ENCODE assay signal across 9 cellular contexts in the genomic region with DNA sequence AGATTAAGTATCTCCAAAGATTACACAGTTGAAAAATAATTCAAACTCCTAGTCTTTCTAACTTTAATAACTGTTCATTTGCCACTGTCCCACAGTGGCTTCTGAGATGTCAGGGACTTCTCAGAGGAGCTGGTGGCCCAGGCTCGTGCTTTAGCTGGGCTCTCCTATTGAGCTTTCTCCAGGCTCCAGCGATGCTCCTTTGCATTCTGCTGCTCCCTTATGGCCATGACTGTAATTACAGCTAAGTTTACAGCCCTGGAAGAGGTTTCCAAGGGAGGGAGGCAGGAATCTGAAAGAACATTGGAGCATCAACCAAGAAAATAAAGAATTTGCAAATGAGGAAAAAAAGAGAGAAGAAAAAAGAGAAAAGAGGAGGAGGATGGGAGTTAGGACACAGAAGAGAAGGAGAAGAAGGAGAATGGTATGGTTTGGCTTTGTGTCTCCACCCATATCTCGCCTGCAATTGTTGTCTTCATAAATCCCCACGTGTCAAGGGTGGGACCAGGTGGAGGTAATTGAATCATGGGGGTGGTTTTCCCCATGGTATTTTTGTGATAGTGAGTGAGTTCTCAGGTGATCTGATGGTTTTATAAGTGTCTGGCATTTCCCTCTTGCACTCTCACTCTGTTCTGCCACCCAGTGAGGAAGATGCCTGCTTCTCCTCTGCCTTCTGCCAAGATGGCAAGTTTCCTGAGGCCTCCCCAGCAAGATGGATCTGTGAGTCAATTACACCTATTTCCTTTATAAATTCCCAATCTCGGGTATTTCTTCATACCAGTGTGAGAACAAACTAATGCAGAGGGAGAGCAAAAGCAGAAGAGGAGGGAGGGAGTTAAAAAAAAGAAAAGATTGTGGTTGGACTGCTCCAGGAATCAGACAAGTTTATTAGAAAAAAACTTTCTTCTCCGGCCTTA.
DNase-seq lines count a peak whose midpoint lies in the region; ATAC-seq and TF ChIP-seq lines count a peak whose summit lies in the region.
"Had no signal": no experiment of that assay in that cellular context is flagged by ENCODE, and none has a peak within 500 bp of the region (broad histone marks: within the 10 kb centered on the region; RNA-seq: fewer than 3 reads in every experiment).

No MANE protein-coding gene starts in this region.

- in situ Hi-C loops in astrocyte of the spinal cord (cut with HindIII; ENCODE audit: low sequenced_read_pairs) = no loop called here

- H3K9me3 ChIP-seq in left lung = peaks cover 0 to 3% of the 10 kb centered on the region in 2 donors

- H3K4me3 ChIP-seq in astrocyte of the spinal cord (ENCODE audit: low read depth, low read length) (no peak overlapping the region), left lung (no peak overlapping the region)
- H3K4me3 ChIP-seq: SK-N-MC had no signal

- H3K36me3 ChIP-seq in left lung = no peaks in the 10 kb centered on the region

- H3K27ac ChIP-seq in C4-2B (no peak overlapping the region), left lung (no peak overlapping the region)
- H3K27ac ChIP-seq: SK-N-MC had no signal

- no peaks in the 10 kb centered on the region for H3K4me1 ChIP-seq in left lung

- no peaks in the 10 kb centered on the region for H3K27me3 ChIP-seq in left lung

- DNase-seq in NCI-H2081 treated with DMSO at 0.1 percent for 48 hours (lab: John Stamatoyannopoulos, UW) (peak; percentile 36), astrocyte of the spinal cord (ENCODE audit: low read depth, low spot score) (peak; percentile 85), left lung (peak in 1 of 2 donors; percentile 27), cortex of kidney (lab: John Stamatoyannopoulos, UW) (no peak), omental fat pad (ENCODE audit: low spot score) (no peak)

- intact Hi-C loops in left lung (cut with DNase I) = no loop called here

- ATAC-seq in GM18517 (IDR thresholded peaks at IDR 0.05; ENCODE audit: unreplicated experiment) = peak; percentile 91
- ATAC-seq in HG02981 (IDR thresholded peaks at IDR 0.05; ENCODE audit: unreplicated experiment) = peak; percentile 82
- ATAC-seq in left lung = peak; percentile 94
- no peak for ATAC-seq in omental fat pad (ENCODE audit: low FRiP score)

- TF ChIP-seq CTCF in C4-2B (conservative IDR thresholded peaks at IDR 0.05) (peak; percentile 83), astrocyte of the spinal cord (IDR thresholded peaks at IDR 0.05; ENCODE audit: low read depth, low read length) (peak; percentile 72), left lung (IDR thresholded peaks at IDR 0.05) (peak; percentile 44 to 45), omental fat pad (IDR thresholded peaks at IDR 0.05) (no peak)

Comparison
In these comparisons a context has a peak if more than half of its experiments do, and no peak if none do; other contexts are left out.
1. CTCF ChIP-seq: peak in C4-2B (single experiment), astrocyte of the spinal cord (single experiment) and left lung (2 of 2); none in omental fat pad (0 of 3).
2. DNase-seq: peak in NCI-H2081 treated with DMSO at 0.1 percent for 48 hours (single experiment) and astrocyte of the spinal cord (single experiment); none in cortex of kidney (single experiment) and omental fat pad (single experiment).